1 cellular context compared by ENCODE assay signal in the genomic region with DNA sequence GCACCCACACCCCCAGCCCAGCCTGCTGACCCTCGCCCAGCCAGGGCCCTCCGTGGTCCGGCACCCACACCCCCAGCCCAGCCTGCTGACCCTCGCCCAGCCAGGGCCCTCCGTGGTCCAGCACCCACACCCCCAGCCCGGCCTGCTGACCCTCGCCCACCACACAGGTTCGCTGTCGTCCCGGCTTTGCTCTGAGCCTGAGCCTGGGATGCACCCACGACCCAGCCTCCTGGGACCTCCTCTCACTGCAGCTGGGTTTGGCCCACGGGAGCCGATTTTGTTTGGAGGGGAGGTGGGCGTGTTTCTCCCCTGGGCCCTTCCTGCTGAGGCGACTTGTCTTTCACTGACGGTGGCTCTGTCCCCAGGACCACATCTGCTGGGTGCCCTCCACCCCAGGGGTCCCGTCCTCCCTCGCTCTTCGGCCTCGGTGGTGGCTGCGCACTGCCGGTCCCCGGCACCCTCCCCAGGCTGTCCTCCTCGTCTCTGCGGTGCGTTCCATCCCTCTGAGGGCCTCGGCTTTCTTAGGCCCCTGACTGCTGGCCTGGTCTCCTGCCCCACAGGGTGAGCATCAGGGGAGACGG.
TF ChIP-seq lines count a peak whose summit lies in the region.

No MANE protein-coding gene starts in this region.

TF ChIP-seq in SK-N-SH, 30 proteins besides CTCF, POLR2A, EP300 and RAD21 (continued from another document):
- TF ChIP-seq SMC3 (IDR thresholded peaks at IDR 0.05; ENCODE audit: low read depth, low read length): no peak
